In the genomic region with DNA sequence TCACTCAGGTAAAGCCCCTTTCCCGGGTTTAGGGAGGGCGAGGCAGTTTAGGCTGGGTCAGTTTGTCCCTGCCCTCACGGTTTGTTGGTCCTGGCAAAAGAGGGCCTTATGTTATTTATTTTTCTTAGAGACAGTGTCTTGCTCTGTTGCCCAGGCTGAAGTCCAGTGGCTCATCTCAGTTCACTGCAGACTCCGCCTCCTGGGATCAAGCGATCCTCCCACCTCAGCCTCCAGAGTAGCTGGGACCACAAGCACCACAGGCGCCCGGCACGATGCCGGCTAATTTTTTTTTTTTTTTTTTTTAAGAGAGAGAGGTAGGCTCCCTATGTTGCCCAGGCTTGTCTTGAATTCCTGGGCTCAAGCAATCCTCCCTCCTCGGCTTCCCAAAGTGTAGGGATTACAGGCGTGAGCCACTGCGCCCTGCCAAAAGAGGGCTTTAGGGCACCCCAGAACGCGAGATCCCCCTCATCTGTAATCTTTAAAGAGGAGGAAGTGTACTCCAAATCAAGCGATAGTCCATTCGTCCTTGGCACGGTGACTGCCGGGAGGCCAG, we compare ENCODE assay signal across 8 cellular contexts.
DNase-seq lines count a peak whose midpoint lies in the region; ATAC-seq lines count a peak whose summit lies in the region.

No MANE protein-coding gene starts in this region.

- H3K4me3 ChIP-seq in duodenal mucosa (ENCODE audit: low read depth in 1 of 2, low read length in 2 of 2) (peak overlapping the region; percentile 96 to 97), muscle layer of colon (ENCODE audit: low read depth in 1 of 2, low read length in 2 of 2) (peak overlapping the region; percentile 79 to 99)

- H3K4me1 ChIP-seq in duodenal mucosa (ENCODE audit: control insufficient read depth in 1 of 2, insufficient read depth in 2 of 2, low read length in 2 of 2) (peaks cover 5 to 15% of the 10 kb centered on the region in 2 donors), muscle layer of colon (ENCODE audit: insufficient read depth, low read length) (peaks cover 5% of the 10 kb centered on the region)

- DNase-seq in activated CD4-positive, alpha-beta T cell treated with anti-CD3 and anti-CD28 coated beads for 48 hours: peak; percentile 29
- no peak for DNase-seq in activated CD4-positive, alpha-beta T cell treated with anti-CD3 and anti-CD28 coated beads, Interleukin-2, amount 50 U/mL, for 1 hour
- DNase-seq in OCI-M1 (lab: John Stamatoyannopoulos, UW) (peak; percentile 63), T-helper 9 cell (no peak), NCI-H1048 (lab: John Stamatoyannopoulos, UW) (no peak)

- H3K9me3 ChIP-seq in duodenal mucosa (ENCODE audit: control insufficient read depth in 1 of 2, low read length in 2 of 2): no peaks in the 10 kb centered on the region
- no peaks in the 10 kb centered on the region for H3K9me3 ChIP-seq in muscle layer of colon (ENCODE audit: low read length)

- H3K36me3 ChIP-seq in duodenal mucosa (ENCODE audit: control insufficient read depth in 1 of 2, insufficient read depth in 2 of 2, low read length in 2 of 2): peaks cover 8 to 26% of the 10 kb centered on the region in 2 donors
- peaks cover 12% of the 10 kb centered on the region for H3K36me3 ChIP-seq in muscle layer of colon (ENCODE audit: insufficient read depth, low read length)

- no peak for ATAC-seq in HG02938 (IDR thresholded peaks at IDR 0.05; ENCODE audit: unreplicated experiment)

- H3K27me3 ChIP-seq in duodenal mucosa (ENCODE audit: control insufficient read depth in 1 of 2, insufficient read depth in 2 of 2, low read length in 2 of 2) (no peaks in the 10 kb centered on the region), muscle layer of colon (ENCODE audit: control insufficient read depth in 1 of 2, insufficient read depth in 2 of 2, low read length in 2 of 2) (no peaks in the 10 kb centered on the region)

- H3K27ac ChIP-seq in duodenal mucosa (ENCODE audit: low read depth, low read length) (peak overlapping the region; percentile 82), muscle layer of colon (ENCODE audit: low read depth, low read length) (peak overlapping the region; percentile 95)

- peak overlapping the region; percentile 75 to 83 for H3K9ac ChIP-seq in duodenal mucosa (ENCODE audit: low read depth in 1 of 2, low read length in 2 of 2)
- peak overlapping the region; percentile 76 for H3K9ac ChIP-seq in muscle layer of colon (ENCODE audit: low read length)

Comparison
In these comparisons a context has a peak if more than half of its experiments do, and no peak if none do; other contexts are left out.
1. DNase-seq: peak in activated CD4-positive, alpha-beta T cell treated with anti-CD3 and anti-CD28 coated beads for 48 hours (single experiment) and OCI-M1 (single experiment); none in activated CD4-positive, alpha-beta T cell treated with anti-CD3 and anti-CD28 coated beads, Interleukin-2, amount 50 U/mL, for 1 hour (single experiment), T-helper 9 cell (single experiment) and NCI-H1048 (single experiment).